In the genomic region with DNA sequence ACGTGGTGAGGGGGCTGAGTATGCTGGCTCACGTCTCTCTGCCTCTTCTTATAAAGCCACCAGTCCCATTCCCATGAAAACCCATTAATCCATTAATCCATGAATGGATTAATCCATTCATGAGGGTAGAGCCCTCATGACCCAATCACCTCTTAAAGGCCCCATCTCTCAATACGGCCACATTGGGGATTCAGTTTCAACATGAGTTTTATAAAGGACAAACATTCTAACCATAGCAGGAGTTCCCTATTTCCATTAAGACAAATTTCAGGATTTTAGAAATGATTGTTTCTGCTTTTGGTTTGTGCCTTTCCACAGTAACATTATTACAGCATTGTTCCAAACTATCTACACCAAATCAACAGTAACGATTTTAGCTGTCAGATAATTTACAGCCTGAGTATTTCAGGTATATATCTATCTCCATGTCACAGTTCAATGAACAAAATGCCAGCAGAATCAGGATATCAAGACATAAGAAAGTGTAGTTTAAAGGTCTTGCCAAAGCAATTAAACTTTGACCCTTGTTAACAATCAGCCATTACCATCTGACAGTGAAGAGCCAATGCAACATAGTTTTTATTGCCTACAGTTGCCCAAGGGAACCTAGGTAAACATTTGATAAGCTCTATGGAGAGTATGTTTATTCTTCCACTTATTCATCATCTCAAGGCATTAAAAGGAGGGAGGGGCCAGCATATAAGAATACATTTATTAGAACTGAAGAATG, we compare ENCODE assay signal across 10 cellular contexts. TPM values are rescaled to one million over a fixed set of nuclear protein-coding genes. Genes with fewer than 3 reads are reported as not detected.
A peak's percentile ranks its signal among the peaks of the same experiment; 100 is the strongest.
DNase-seq lines count a peak whose midpoint lies in the region; ATAC-seq and TF ChIP-seq lines count a peak whose summit lies in the region.
"Had no signal": no experiment of that assay in that cellular context is flagged by ENCODE, and none has a peak within 500 bp of the region (broad histone marks: within the 10 kb centered on the region; RNA-seq: fewer than 3 reads in every experiment).

No MANE protein-coding gene starts in this region.

- H3K9me3 ChIP-seq in PC-9 (ENCODE audit: insufficient read depth, low read depth) = no peaks in the 10 kb centered on the region
- H3K9me3 ChIP-seq in spleen = no peaks in the 10 kb centered on the region
- no peaks in the 10 kb centered on the region for H3K9me3 ChIP-seq in A673 (ENCODE audit: low read depth, low read length, poor library complexity, severe bottlenecking)

- CTCF ChIA-PET in PC-9 (lab: Charles Lee) = no interaction called here
- CTCF ChIA-PET in A673 (lab: Charles Lee) = no interaction called here

- H3K27me3 Mint-ChIP-seq in glutamatergic neuron (ENCODE audit: unreplicated experiment) = peaks cover 7% of the 10 kb centered on the region
- H3K27me3 Mint-ChIP-seq: activated T-cell treated with anti-CD3 and anti-CD28 coated beads, Interleukin-2, amount 50 U/mL, for 24 hours had no signal

- TF ChIP-seq POLR2A in spleen (IDR thresholded peaks at IDR 0.05) = no peak
- no peak for TF ChIP-seq POLR2A in GM18505 (IDR thresholded peaks at IDR 0.05; ENCODE audit: borderline replicate concordance, extremely low read depth, insufficient read depth, insufficient read length)

- no peaks in the 10 kb centered on the region for H3K9me2 ChIP-seq in PC-9 (ENCODE audit: insufficient read depth)

- peak overlapping the region; percentile 92 for H3K4me2 ChIP-seq in PC-9

- peaks cover 27% of the 10 kb centered on the region for H3K4me1 Mint-ChIP-seq in glutamatergic neuron (ENCODE audit: low read depth, unreplicated experiment)

- no peaks in the 10 kb centered on the region for H4K20me1 ChIP-seq in PC-9 (ENCODE audit: insufficient read depth)

- peaks cover 70% of the 10 kb centered on the region for H3K79me2 ChIP-seq in PC-9 (ENCODE audit: low read depth)

- ATAC-seq in GM18505 (IDR thresholded peaks at IDR 0.05; ENCODE audit: unreplicated experiment) (no peak), GM19395 (IDR thresholded peaks at IDR 0.05; ENCODE audit: unreplicated experiment) (no peak)

- no peak overlapping the region for H2AFZ ChIP-seq in PC-9

- 57 to 75% (median 67%) methylated on average over 4 of the region's 4 CpGs for WGBS in spleen, 5 donors

- BruUV-seq in PC-9 (replicated peaks; lab: Mats Ljungman, UMichigan) (no TSS peak), A673 (replicated peaks; lab: Mats Ljungman, UMichigan) (no TSS peak)

- H3K36me3 ChIP-seq in PC-9 (ENCODE audit: low read depth) (no peaks in the 10 kb centered on the region), spleen (no peaks in the 10 kb centered on the region), A673 (ENCODE audit: insufficient read depth, low read length, poor library complexity, severe bottlenecking) (no peaks in the 10 kb centered on the region)

- H3K27me3 ChIP-seq in PC-9 (ENCODE audit: insufficient read depth, low read depth) (no peaks in the 10 kb centered on the region), spleen (replicated peaks in 1 of 7) (no peaks in the 10 kb centered on the region), A673 (replicated peaks; ENCODE audit: insufficient read depth, low read depth, low read length, poor library complexity) (no peaks in the 10 kb centered on the region)

- H3F3A ChIP-seq in PC-9 (ENCODE audit: insufficient read depth, low read depth) = peaks cover 58% of the 10 kb centered on the region

- H3K27ac Mint-ChIP-seq in glutamatergic neuron (ENCODE audit: unreplicated experiment) = no peak overlapping the region
- H3K27ac Mint-ChIP-seq: activated T-cell treated with anti-CD3 and anti-CD28 coated beads, Interleukin-2, amount 50 U/mL, for 24 hours; H9 had no signal

- TF ChIP-seq CTCF in PC-9 (conservative IDR thresholded peaks at IDR 0.05) (no peak), glutamatergic neuron (IDR thresholded peaks at IDR 0.05; ENCODE audit: partially characterized antibody, unreplicated experiment) (no peak), spleen (IDR thresholded peaks at IDR 0.05 in 8 of 11, conservative IDR thresholded peaks at IDR 0.05 in 3 of 11) (no peak), A673 (conservative IDR thresholded peaks at IDR 0.05; ENCODE audit: low read depth, low read length) (no peak)

- peaks cover 80% of the 10 kb centered on the region for H3K4me1 ChIP-seq in PC-9 (replicated peaks; ENCODE audit: insufficient read depth)
- peaks cover 7 to 90% (median 63%) of the 10 kb centered on the region in 6 donors for H3K4me1 ChIP-seq in spleen
- H3K4me1 ChIP-seq in A673 (ENCODE audit: insufficient read depth, low read length, poor library complexity, severe bottlenecking) = peaks cover 34% of the 10 kb centered on the region

- no peaks in the 10 kb centered on the region for H3K9me3 Mint-ChIP-seq in glutamatergic neuron (ENCODE audit: unreplicated experiment)
- H3K9me3 Mint-ChIP-seq: activated T-cell treated with anti-CD3 and anti-CD28 coated beads, Interleukin-2, amount 50 U/mL, for 24 hours; H9 had no signal

- peak; percentile 23 for DNase-seq in NCI-H2196 treated with DMSO at 0.1 percent for 48 hours (lab: John Stamatoyannopoulos, UW; ENCODE audit: unreplicated experiment)
- no peak for DNase-seq in NCI-H2196 (lab: John Stamatoyannopoulos, UW; ENCODE audit: unreplicated experiment)
- peak in 1 of 2 experiments; percentile 96 for DNase-seq in PC-9
- DNase-seq in glutamatergic neuron = no peak
- no peak for DNase-seq in spleen
- DNase-seq in A673 (ENCODE audit: low spot score) = no peak
- DNase-seq: activated T-cell treated with anti-CD3 and anti-CD28 coated beads, Interleukin-2, amount 50 U/mL, for 24 hours; H9 had no signal

- H3K27ac ChIP-seq in PC-9 (peak overlapping the region; percentile 88), spleen (peak overlapping the region in 6 of 8 donors; percentile 27 to 85 (median 72)), A673 (ENCODE audit: low read depth, low read length, poor library complexity, severe bottlenecking) (no peak overlapping the region)

- POLR2A ChIA-PET in PC-9 (lab: Charles Lee; ENCODE audit: unreplicated experiment) = interaction anchor here (0.6 kb wide), 2 partner anchors 441 to 1460 kb away, joined by 3 to 4 read pairs; no protein-coding TSS in a partner anchor
- POLR2A ChIA-PET in A673 (lab: Charles Lee; ENCODE audit: low non-redundant PET) = no interaction called here

- intact Hi-C loops in PC-9 (cut with micrococcal nuclease; ENCODE audit: unreplicated experiment) = no loop called here
- intact Hi-C loops in spleen (cut with DNase I; ENCODE audit: low total_unique reads) = no loop called here
- intact Hi-C loops in A673 (cut with micrococcal nuclease; ENCODE audit: unreplicated experiment) = no loop called here

- H3K4me3 ChIP-seq in PC-9 = no peak overlapping the region
- H3K4me3 ChIP-seq in spleen = peak overlapping the region in 1 of 8 donors; percentile 32
- H3K4me3 ChIP-seq in A673 (ENCODE audit: low read depth, low read length, poor library complexity, severe bottlenecking) = no peak overlapping the region

- no peaks in the 10 kb centered on the region for H3K36me3 Mint-ChIP-seq in glutamatergic neuron (ENCODE audit: unreplicated experiment)

- peak overlapping the region; percentile 2 for H3K4me3 Mint-ChIP-seq in glutamatergic neuron (ENCODE audit: unreplicated experiment)
- H3K4me3 Mint-ChIP-seq: activated T-cell treated with anti-CD3 and anti-CD28 coated beads, Interleukin-2, amount 50 U/mL, for 24 hours; H9 had no signal

RNA-seq across cellular contexts. Expression of a gene that starts 3.8 kb away (rescaled TPM):
- 133 and 151 TPM in 2 replicates for total RNA-seq in PC-9 (2021)
- total RNA-seq in glutamatergic neuron (ENCODE audit: unreplicated experiment) = 190 TPM
- total RNA-seq in spleen = 100 to 1,000 TPM in 6 of 7 donors, 10 to 100 TPM in 1; 98.5 to 276 (median 124) TPM
- 100 to 1,000 TPM; 117 to 160 (median 158) TPM for polyA plus RNA-seq in spleen
- total RNA-seq in A673 (2021) = 219 and 224 TPM in 2 replicates
